Comparison of ENCODE assay signal across 1 cellular context in genomic region chr4:164716901-164717300, GRCh38.
TF ChIP-seq lines count a peak whose summit lies in the region.

No MANE protein-coding gene starts in this region.

TF ChIP-seq in GM23338, 12 proteins besides CTCF, POLR2A, EP300 and RAD21 (continued from another document):
- TF ChIP-seq ZNF462 (CRISPR knock-in tag; IDR thresholded peaks at IDR 0.05) (no peak), EZH2phosphoT487 (IDR thresholded peaks at IDR 0.05; ENCODE audit: unreplicated experiment) (no peak), POLR2AphosphoS5 (IDR thresholded peaks at IDR 0.05; ENCODE audit: low read depth) (no peak), NANOG (IDR thresholded peaks at IDR 0.05; ENCODE audit: borderline replicate concordance) (no peak)
